1 cellular context compared by ENCODE assay signal in genomic region chr2:120560330-120560729, GRCh38.
TF ChIP-seq lines count a peak whose summit lies in the region.

No MANE protein-coding gene starts in this region.

TF ChIP-seq in SK-N-SH treated with all-trans-retinoic acid at 6 μM for 48 hours, 23 proteins besides CTCF, POLR2A, EP300 and RAD21 (continued from another document):
- TF ChIP-seq PATZ1 (CRISPR knock-in tag; IDR thresholded peaks at IDR 0.05; ENCODE audit: borderline replicate concordance) (no peak), SNAI2 (CRISPR knock-in tag; IDR thresholded peaks at IDR 0.05) (no peak), ZNF8 (CRISPR knock-in tag; IDR thresholded peaks at IDR 0.05) (no peak), ARNTL (CRISPR knock-in tag; IDR thresholded peaks at IDR 0.05; ENCODE audit: borderline replicate concordance, low read depth) (no peak), POU6F1 (CRISPR knock-in tag; IDR thresholded peaks at IDR 0.05; ENCODE audit: borderline replicate concordance, low read depth) (no peak), ISL1 (CRISPR knock-in tag; IDR thresholded peaks at IDR 0.05) (no peak), ZNF70 (CRISPR knock-in tag; IDR thresholded peaks at IDR 0.05) (no peak), TSHZ2 (CRISPR knock-in tag; IDR thresholded peaks at IDR 0.05) (no peak), ZNF565 (CRISPR knock-in tag; conservative IDR thresholded peaks at IDR 0.05; ENCODE audit: low read depth) (no peak), GLIS3 (CRISPR knock-in tag; IDR thresholded peaks at IDR 0.05) (no peak), TCF4 (CRISPR knock-in tag; IDR thresholded peaks at IDR 0.05; ENCODE audit: borderline replicate concordance) (no peak), CSRNP3 (CRISPR knock-in tag; IDR thresholded peaks at IDR 0.05) (no peak), CSDC2 (CRISPR knock-in tag; IDR thresholded peaks at IDR 0.05) (no peak), PPARA (CRISPR knock-in tag; IDR thresholded peaks at IDR 0.05; ENCODE audit: borderline replicate concordance) (no peak)
